ENCODE assay signal across 24 cellular contexts in the genomic region with DNA sequence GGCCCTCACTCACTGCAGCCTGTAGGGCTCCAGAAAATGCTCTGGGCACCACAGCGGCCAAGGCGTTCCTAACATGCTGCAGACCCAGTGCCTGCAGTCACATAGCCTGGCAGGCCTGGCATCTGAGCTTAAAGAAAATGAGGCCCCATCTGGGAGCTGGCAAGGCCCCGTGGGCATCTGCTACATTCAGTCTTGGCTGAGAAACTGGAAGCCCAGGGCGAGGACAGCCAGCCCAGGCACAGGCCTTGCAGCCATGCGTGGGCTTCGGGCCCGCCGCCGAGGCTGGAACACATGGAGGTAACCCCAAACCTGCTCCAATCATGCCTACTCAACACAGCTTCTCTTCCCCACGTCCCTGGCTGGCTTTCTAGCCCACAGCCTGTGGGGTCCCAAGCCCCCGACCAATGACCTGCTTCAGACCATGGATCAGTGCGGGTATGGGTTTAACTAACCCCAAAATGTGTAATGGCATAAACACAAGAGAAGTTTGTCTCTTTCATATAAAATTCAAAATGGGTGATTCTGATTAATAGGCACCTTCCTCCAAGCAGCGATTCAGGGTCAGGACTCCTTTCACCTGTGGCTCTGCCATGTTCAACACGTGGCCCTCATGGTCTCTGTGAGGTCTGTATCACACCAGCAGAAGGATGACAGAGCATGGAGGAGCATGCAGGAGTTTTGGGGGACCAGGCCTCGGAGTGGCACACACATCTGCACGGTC. TPM values are rescaled to one million over a fixed set of nuclear protein-coding genes. Genes with fewer than 3 reads are reported as not detected.
DNase-seq lines count a peak whose midpoint lies in the region; FAIRE-seq and TF ChIP-seq lines count a peak whose summit lies in the region.
"Had no signal": no experiment of that assay in that cellular context is flagged by ENCODE, and none has a peak within 500 bp of the region (broad histone marks: within the 10 kb centered on the region; RNA-seq: fewer than 3 reads in every experiment).

No MANE protein-coding gene starts in this region.

- intact Hi-C loops in cardiac septum (cut with DNase I): no loop called here

- H3K9me3 Mint-ChIP-seq in chondrocyte (ENCODE audit: low read depth): peaks cover 5% of the 10 kb centered on the region
- H3K9me3 Mint-ChIP-seq: CD4-positive, alpha-beta T cell had no signal

- peaks cover 39% of the 10 kb centered on the region for H3K27me3 Mint-ChIP-seq in chondrocyte (ENCODE audit: low read depth)

- H3K4me1 Mint-ChIP-seq in chondrocyte (ENCODE audit: low read depth): no peaks in the 10 kb centered on the region

- TF ChIP-seq CTCF in chondrocyte (IDR thresholded peaks at IDR 0.05): no peak

- no peak overlapping the region for H3K27ac Mint-ChIP-seq in chondrocyte (ENCODE audit: unreplicated experiment)
- H3K27ac Mint-ChIP-seq: B cell; CD4-positive, alpha-beta T cell; GM23338 had no signal

- H3K36me3 Mint-ChIP-seq in chondrocyte (ENCODE audit: low read depth): peaks cover 2% of the 10 kb centered on the region

- no peak overlapping the region for H3K4me3 Mint-ChIP-seq in chondrocyte (ENCODE audit: unreplicated experiment)
- H3K4me3 Mint-ChIP-seq: B cell; CD4-positive, alpha-beta T cell; GM23338 had no signal

- peak; percentile 20 for FAIRE-seq in urothelium cell line (lab: Jason Lieb, UNC)
- FAIRE-seq: A549, RCC 7860 had no signal

- peak; percentile 29 for DNase-seq in DMS 273 treated with DMSO at 0.1 percent for 48 hours (lab: John Stamatoyannopoulos, UW)
- peak; percentile 87 for DNase-seq in NCI-H1694 treated with DMSO at 0.1 percent for 48 hours (lab: John Stamatoyannopoulos, UW)
- peak; percentile 65 for DNase-seq in chondrocyte (ENCODE audit: low spot score)
- no peak for DNase-seq in urothelium cell line (ENCODE audit: low spot score)
- no peak for DNase-seq in GDM1 (lab: John Stamatoyannopoulos, UW)
- no peak for DNase-seq in activated effector memory CD4-positive, alpha-beta T cell treated with anti-CD3 and anti-CD28 coated beads, Interleukin-2, amount 50 U/mL, for 16 hours
- DNase-seq in cardiac septum (ENCODE audit: low spot score): no peak
- DNase-seq: CD4-positive, alpha-beta T cell; COR-L47; DND-41; IMR-90; NCI-H1417 treated with DMSO at 0.1 percent for 48 hours; NCI-H1930; NCI-H2227 treated with DMSO at 0.1 percent for 48 hours; NCI-H82; OCI-M1 had no signal

RNA-seq across cellular contexts. Expression of a gene that starts 6.4 kb away (rescaled TPM):
- total RNA-seq in chondrocyte (not detected in 3 replicates), cardiac septum (not detected)
- total RNA-seq: B cell; CD4-positive, alpha-beta T cell; HT1080; IMR-90; Right ventricle myocardium inferior; SK-MEL-5; T-helper 1 cell treated with Interleukin-12 subunit alpha and Interleukin-12 subunit beta and Interleukin-4 antibody, amounts not matched to agents 30 ng/mL and 1 ng/mL, for 36 hours had no signal

RNA-seq across cellular contexts. Expression of a gene that starts 56.1 kb away (rescaled TPM):
- total RNA-seq in chondrocyte (30.1 to 45.1 TPM (median 34.7 TPM) in 3 replicates), cardiac septum (19.9 TPM)

RNA-seq across cellular contexts. Expression of a gene that starts 56.2 kb away (rescaled TPM):
- total RNA-seq in chondrocyte (9.8 to 14.1 TPM (median 12.5 TPM) in 3 replicates), cardiac septum (10.9 TPM)

Comparison
In these comparisons a context has a peak if more than half of its experiments do, and no peak if none do; other contexts are left out.
1. DNase-seq: peak in DMS 273 treated with DMSO at 0.1 percent for 48 hours (single experiment), NCI-H1694 treated with DMSO at 0.1 percent for 48 hours (single experiment) and chondrocyte (single experiment); none in urothelium cell line (single experiment), GDM1 (single experiment), activated effector memory CD4-positive, alpha-beta T cell treated with anti-CD3 and anti-CD28 coated beads, Interleukin-2, amount 50 U/mL, for 16 hours (single experiment) and cardiac septum (single experiment).